8 cellular contexts compared by ENCODE assay signal in the genomic region with DNA sequence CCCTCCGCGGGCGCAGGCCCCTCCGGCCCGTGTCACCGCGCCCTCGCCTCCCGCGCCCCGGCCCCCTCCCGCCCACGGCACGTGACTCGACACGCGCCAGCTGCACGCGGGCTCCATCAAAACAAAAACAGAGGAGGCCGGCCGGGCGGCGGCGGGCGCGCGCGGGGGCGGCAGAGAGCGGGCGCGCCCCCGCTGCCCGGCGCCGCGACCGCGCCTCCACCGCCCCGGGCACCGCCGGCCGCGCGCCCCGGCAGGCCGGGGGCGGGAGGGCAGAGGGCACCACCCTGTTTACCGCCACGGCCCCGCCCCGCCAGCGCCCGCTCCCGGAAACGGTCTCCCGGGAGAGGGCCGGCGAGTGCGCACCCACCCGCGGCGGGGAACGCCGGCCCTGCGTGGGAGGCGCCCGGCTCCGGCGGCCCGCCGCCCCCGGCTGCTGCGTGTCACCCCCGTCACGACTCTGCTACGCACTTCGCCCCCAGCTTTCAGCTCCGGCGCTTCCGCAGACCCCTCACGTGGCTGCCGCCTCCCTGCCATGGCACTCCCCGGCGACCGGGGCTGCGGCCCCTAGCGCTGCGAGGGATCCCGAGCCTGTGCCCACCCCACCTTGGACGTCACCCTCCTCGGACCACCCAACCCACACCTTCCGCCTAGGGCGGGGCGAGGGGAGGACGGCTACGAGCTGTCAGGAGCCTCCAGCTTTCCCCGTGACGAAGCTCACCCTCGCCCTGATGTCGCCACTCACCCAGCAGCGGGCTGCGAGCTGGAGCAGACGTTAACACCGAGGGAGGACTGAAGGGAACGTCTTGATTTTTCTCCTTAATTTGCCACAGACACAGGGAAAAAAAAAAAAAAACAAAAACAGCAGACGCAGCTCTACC.
DNase-seq lines count a peak whose midpoint lies in the region; ATAC-seq and TF ChIP-seq lines count a peak whose summit lies in the region.

No MANE protein-coding gene starts in this region.

- H3K27me3 Mint-ChIP-seq in Caco-2 (ENCODE audit: insufficient read depth, unreplicated experiment) (peaks cover 7% of the 10 kb centered on the region), glutamatergic neuron (ENCODE audit: unreplicated experiment) (peaks cover 8% of the 10 kb centered on the region), osteocyte (ENCODE audit: unreplicated experiment) (no peaks in the 10 kb centered on the region)
- no peaks in the 10 kb centered on the region for H3K27me3 Mint-ChIP-seq in activated naive CD4-positive, alpha-beta T cell treated with anti-CD3 and anti-CD28 coated beads, Interleukin-2, amount 10 ng/mL, durations not matched to agents 7 days and 5 days

- H3K27ac Mint-ChIP-seq in Caco-2 (ENCODE audit: unreplicated experiment) (peak overlapping the region; percentile 87), glutamatergic neuron (ENCODE audit: unreplicated experiment) (peak overlapping the region; percentile 70), osteocyte (ENCODE audit: unreplicated experiment) (peak overlapping the region; percentile 96)
- peak overlapping the region; percentile 98 for H3K27ac Mint-ChIP-seq in activated naive CD4-positive, alpha-beta T cell treated with anti-CD3 and anti-CD28 coated beads, Interleukin-2, amount 10 ng/mL, durations not matched to agents 7 days and 5 days

- intact Hi-C loops in Caco-2 (cut with micrococcal nuclease; ENCODE audit: unreplicated experiment): loop anchor here (5.0 to 10.0 kb wide), 3 partner anchors 39 to 319 kb away; a partner anchor contains a TSS

- H3K27ac ChIP-seq in thymus (ENCODE audit: low read depth): peak overlapping the region; percentile 96

- WGBS in thymus: under 1% methylated on average over 108 of the region's 108 CpGs

- CTCF ChIA-PET in Caco-2 (lab: Charles Lee): interaction anchor here (0.7 to 1.6 kb wide), 7 partner anchors 12 to 388 kb away, joined by 3 to 7 read pairs (median 4); no protein-coding TSS in a partner anchor
- CTCF ChIA-PET in activated naive CD4-positive, alpha-beta T cell treated with anti-CD3 and anti-CD28 coated beads, Interleukin-2, amount 10 ng/mL, durations not matched to agents 7 days and 5 days (lab: Charles Lee): interaction anchor here (1.2 to 2.8 kb wide), 3 partner anchors 33 to 187 kb away, joined by 3 to 10 read pairs (median 5); no protein-coding TSS in a partner anchor

- H3K4me1 Mint-ChIP-seq in Caco-2 (ENCODE audit: low read depth, unreplicated experiment) (peaks cover 15% of the 10 kb centered on the region), glutamatergic neuron (ENCODE audit: low read depth, unreplicated experiment) (peaks cover 13% of the 10 kb centered on the region), osteocyte (ENCODE audit: unreplicated experiment) (peaks cover 55% of the 10 kb centered on the region)
- H3K4me1 Mint-ChIP-seq in activated naive CD4-positive, alpha-beta T cell treated with anti-CD3 and anti-CD28 coated beads, Interleukin-2, amount 10 ng/mL, durations not matched to agents 7 days and 5 days: peaks cover 63% of the 10 kb centered on the region

- H3K9me3 Mint-ChIP-seq in Caco-2 (ENCODE audit: unreplicated experiment) (no peaks in the 10 kb centered on the region), glutamatergic neuron (ENCODE audit: unreplicated experiment) (peaks cover 19% of the 10 kb centered on the region), osteocyte (ENCODE audit: unreplicated experiment) (no peaks in the 10 kb centered on the region)
- no peaks in the 10 kb centered on the region for H3K9me3 Mint-ChIP-seq in activated naive CD4-positive, alpha-beta T cell treated with anti-CD3 and anti-CD28 coated beads, Interleukin-2, amount 10 ng/mL, durations not matched to agents 7 days and 5 days

- H3K4me1 ChIP-seq in Caco-2: peaks cover 17% of the 10 kb centered on the region
- H3K4me1 ChIP-seq in thymus (ENCODE audit: control insufficient read depth, insufficient read depth, low read length): peaks cover 14% of the 10 kb centered on the region

- POLR2A ChIA-PET in Caco-2 (lab: Charles Lee): interaction anchor here (0.6 kb wide), 1 partner anchor 598 kb away, joined by 3 read pairs; no protein-coding TSS in a partner anchor

- ATAC-seq in GM19467 (IDR thresholded peaks at IDR 0.05; ENCODE audit: unreplicated experiment): peak; percentile 38

- no peaks in the 10 kb centered on the region for H3K9me3 ChIP-seq in Caco-2
- H3K9me3 ChIP-seq in thymus (ENCODE audit: control insufficient read depth): no peaks in the 10 kb centered on the region

- no TSS peak for BruUV-seq in Caco-2 (replicated peaks; lab: Mats Ljungman, UMichigan)

- peak overlapping the region; percentile 73 for H3K4me3 ChIP-seq in Caco-2 (ENCODE audit: low read depth, low read length)
- peak overlapping the region; percentile 80 for H3K4me3 ChIP-seq in thymus (ENCODE audit: low read length)

- H3K4me3 Mint-ChIP-seq in Caco-2 (ENCODE audit: unreplicated experiment) (peak overlapping the region; percentile 79), glutamatergic neuron (ENCODE audit: unreplicated experiment) (peak overlapping the region; percentile 97), osteocyte (ENCODE audit: unreplicated experiment) (peak overlapping the region; percentile 100)
- peak overlapping the region; percentile 99 for H3K4me3 Mint-ChIP-seq in activated naive CD4-positive, alpha-beta T cell treated with anti-CD3 and anti-CD28 coated beads, Interleukin-2, amount 10 ng/mL, durations not matched to agents 7 days and 5 days

- H3K36me3 Mint-ChIP-seq in Caco-2 (ENCODE audit: insufficient read depth, unreplicated experiment): peaks cover 6% of the 10 kb centered on the region
- H3K36me3 Mint-ChIP-seq in activated naive CD4-positive, alpha-beta T cell treated with anti-CD3 and anti-CD28 coated beads, Interleukin-2, amount 10 ng/mL, durations not matched to agents 7 days and 5 days: peaks cover 28% of the 10 kb centered on the region
- no peaks in the 10 kb centered on the region for H3K36me3 Mint-ChIP-seq in glutamatergic neuron (ENCODE audit: unreplicated experiment)
- H3K36me3 Mint-ChIP-seq in osteocyte (ENCODE audit: unreplicated experiment): peaks cover 4% of the 10 kb centered on the region

- H3K27me3 ChIP-seq in Caco-2 (replicated peaks; ENCODE audit: control insufficient read depth, insufficient read depth, low read length): 0 out of 2 replicates have a peak, but pooled peaks cover 1% of the 10 kb centered on the region
- H3K27me3 ChIP-seq in thymus (ENCODE audit: control insufficient read depth, insufficient read depth): peaks cover 6% of the 10 kb centered on the region

- no peaks in the 10 kb centered on the region for H3K36me3 ChIP-seq in Caco-2 (ENCODE audit: control insufficient read depth, insufficient read depth, low read length)
- H3K36me3 ChIP-seq in thymus (ENCODE audit: control insufficient read depth, insufficient read depth): no peaks in the 10 kb centered on the region

- no peak for TF ChIP-seq CTCF in Caco-2 (IDR thresholded peaks at IDR 0.05; ENCODE audit: insufficient read depth in 1 of 2, low read depth in 1 of 2, low read length in 1 of 2, severe bottlenecking in 1 of 2, unreplicated experiment in 1 of 2)
- no peak for TF ChIP-seq CTCF in glutamatergic neuron (IDR thresholded peaks at IDR 0.05; ENCODE audit: partially characterized antibody, unreplicated experiment)
- TF ChIP-seq CTCF in osteocyte (IDR thresholded peaks at IDR 0.05): no peak

- DNase-seq in Caco-2: peak; percentile 65 to 77
- DNase-seq in HT1080 (ENCODE audit: low read depth): peak; percentile 79
- DNase-seq in SHP77 (lab: John Stamatoyannopoulos, UW): peak; percentile 5 to 50
- DNase-seq in activated naive CD4-positive, alpha-beta T cell treated with anti-CD3 and anti-CD28 coated beads, Interleukin-2, amount 10 ng/mL, durations not matched to agents 7 days and 5 days: peak; percentile 85
- peak; percentile 73 for DNase-seq in glutamatergic neuron
- DNase-seq in osteocyte (ENCODE audit: extremely low spot score, unreplicated experiment): peak; percentile 85

Comparison
In these comparisons a context has a peak if more than half of its experiments do, and no peak if none do; other contexts are left out.
1. Peak in every context shown above with its lines: DNase-seq, ATAC-seq, H3K4me3 ChIP-seq and H3K27ac ChIP-seq.
2. DNase-seq: peak in every context shown above with its lines; median percentile 85 in activated naive CD4-positive, alpha-beta T cell treated with anti-CD3 and anti-CD28 coated beads, Interleukin-2, amount 10 ng/mL, durations not matched to agents 7 days and 5 days; 85 in osteocyte; 79 in HT1080; 73 in glutamatergic neuron; 71 in Caco-2; 28 in SHP77.